In genomic region chr11:60753309-60753708, GRCh38 we compare ENCODE assay signal across 22 cellular contexts. TPM values are rescaled to one million over a fixed set of nuclear protein-coding genes. Genes with fewer than 3 reads are reported as not detected.
DNase-seq lines count a peak whose midpoint lies in the region; ATAC-seq and TF ChIP-seq lines count a peak whose summit lies in the region.
"Had no signal": no experiment of that assay in that cellular context is flagged by ENCODE, and none has a peak within 500 bp of the region (broad histone marks: within the 10 kb centered on the region; RNA-seq: fewer than 3 reads in every experiment).

No MANE protein-coding gene starts in this region.

- H3K4me3 ChIP-seq in HEK293 (ENCODE audit: low read depth, low read length) = no peak overlapping the region
- no peak overlapping the region for H3K4me3 ChIP-seq in endodermal cell (ENCODE audit: low read length)
- no peak overlapping the region for H3K4me3 ChIP-seq in tibial artery
- H3K4me3 ChIP-seq in right cardiac atrium (ENCODE audit: low read length) = no peak overlapping the region
- no peak overlapping the region for H3K4me3 ChIP-seq in sigmoid colon
- H3K4me3 ChIP-seq: GM23338, MG63, SJCRH30 had no signal

- H3K4me1 ChIP-seq in HEK293 (ENCODE audit: control insufficient read depth, insufficient read depth, low read length) = no peaks in the 10 kb centered on the region
- H3K4me1 ChIP-seq in endodermal cell (ENCODE audit: control insufficient read depth, insufficient read depth, low read length) = no peaks in the 10 kb centered on the region
- no peaks in the 10 kb centered on the region for H3K4me1 ChIP-seq in tibial artery
- no peaks in the 10 kb centered on the region for H3K4me1 ChIP-seq in right cardiac atrium (ENCODE audit: control insufficient read depth, insufficient read depth, low read length)
- no peaks in the 10 kb centered on the region for H3K4me1 ChIP-seq in sigmoid colon
- H3K4me1 ChIP-seq: SJCRH30 had no signal

- H3K4me1 Mint-ChIP-seq in endodermal cell = peaks cover 3% of the 10 kb centered on the region
- H3K4me1 Mint-ChIP-seq: CD4-positive, CD25-positive, alpha-beta regulatory T cell; GM23338 had no signal

- no peak for ATAC-seq in right cardiac atrium
- ATAC-seq: GM23338 had no signal

- peaks cover 3% of the 10 kb centered on the region for H3K9me3 Mint-ChIP-seq in endodermal cell
- H3K9me3 Mint-ChIP-seq: CD4-positive, CD25-positive, alpha-beta regulatory T cell; T-helper 1 cell treated with Interleukin-12 subunit alpha and Interleukin-12 subunit beta and Interleukin-4 antibody, amounts not matched to agents 30 μg/mL and 1 μg/mL, for 36 hours had no signal

- 80 to 82% methylated on average over 4 of the region's 4 CpGs for WGBS in endodermal cell (ENCODE audit: insufficient coverage in 1 of 2, insufficient read length in 1 of 2), 2 experiments
- WGBS in right cardiac atrium = 46% methylated on average over 4 of the region's 4 CpGs
- 47 to 67% methylated on average over 4 of the region's 4 CpGs for WGBS in sigmoid colon, 2 donors

- intact Hi-C loops in tibial artery (cut with DNase I; ENCODE audit: low total_unique reads) = no loop called here
- intact Hi-C loops in right cardiac atrium (cut with DNase I) = no loop called here
- intact Hi-C loops in sigmoid colon (cut with DNase I) = no loop called here

- peaks cover 3% of the 10 kb centered on the region for H3K27me3 Mint-ChIP-seq in endodermal cell (ENCODE audit: insufficient read depth)

- no peak for TF ChIP-seq POLR2A in sigmoid colon (IDR thresholded peaks at IDR 0.05)

- H3K36me3 ChIP-seq in HEK293 (ENCODE audit: control insufficient read depth in 2 of 2, insufficient read depth in 1 of 2, low read length in 2 of 2) (no peaks in the 10 kb centered on the region), endodermal cell (ENCODE audit: control insufficient read depth, insufficient read depth, low read length) (no peaks in the 10 kb centered on the region), tibial artery (no peaks in the 10 kb centered on the region), sigmoid colon (no peaks in the 10 kb centered on the region)
- H3K36me3 ChIP-seq: MG63, SJCRH30 had no signal

- CTCF ChIA-PET in HEK293 (lab: Yijun Ruan, JAX) = interaction anchor here (0.7 kb wide), 1 partner anchor 8 kb away, joined by 3 read pairs; no protein-coding TSS in a partner anchor

- H3K27ac ChIP-seq in HEK293 (ENCODE audit: extremely low read depth, low read depth, low read length) = no peak overlapping the region
- H3K27ac ChIP-seq in endodermal cell (ENCODE audit: low read depth, low read length) = no peak overlapping the region
- H3K27ac ChIP-seq in tibial artery = no peak overlapping the region
- H3K27ac ChIP-seq in right cardiac atrium (ENCODE audit: low read length) = no peak overlapping the region
- H3K27ac ChIP-seq in sigmoid colon = no peak overlapping the region
- H3K27ac ChIP-seq: SJCRH30 had no signal

- H3K27ac Mint-ChIP-seq in endodermal cell = peak overlapping the region; percentile 27
- H3K27ac Mint-ChIP-seq: CD4-positive, CD25-positive, alpha-beta regulatory T cell; GM23338; T-helper 1 cell treated with Interleukin-12 subunit alpha and Interleukin-12 subunit beta and Interleukin-4 antibody, amounts not matched to agents 30 μg/mL and 1 μg/mL, for 36 hours had no signal

- no peak for TF ChIP-seq EP300 in sigmoid colon (IDR thresholded peaks at IDR 0.05)

- POLR2A ChIA-PET in HEK293 (lab: Yijun Ruan, JAX) = interaction anchor here (0.5 kb wide), 1 partner anchor 508 kb away, joined by 5 read pairs; no protein-coding TSS in a partner anchor

- TF ChIP-seq CTCF in HEK293 (tag by site-specific recombination; IDR thresholded peaks at IDR 0.05) = no peak
- TF ChIP-seq CTCF in endodermal cell (conservative IDR thresholded peaks at IDR 0.05) = no peak
- TF ChIP-seq CTCF in tibial artery (IDR thresholded peaks at IDR 0.05) = no peak
- no peak for TF ChIP-seq CTCF in sigmoid colon (IDR thresholded peaks at IDR 0.05)

- peak; percentile 11 for DNase-seq in NCI-H2171 (lab: John Stamatoyannopoulos, UW)
- DNase-seq in endodermal cell = no peak
- DNase-seq in tibial artery = peak; percentile 5 to 8
- DNase-seq in NCI-H526 treated with DMSO at 0.1 percent for 48 hours (lab: John Stamatoyannopoulos, UW) = no peak
- no peak for DNase-seq in right cardiac atrium
- no peak for DNase-seq in sigmoid colon
- DNase-seq: CD4-positive, CD25-positive, alpha-beta regulatory T cell; EL; GF-D8; HCEC 1CT; MG63; NCI-H1417; NCI-H187 treated with DMSO at 0.1 percent for 48 hours; NCI-H226; NCI-H510A treated with DMSO at 0.1 percent for 48 hours; NCI-H82; SJCRH30 had no signal

- H3K9ac ChIP-seq in endodermal cell (ENCODE audit: extremely low read depth, low read length, poor library complexity, severe bottlenecking) = no peak overlapping the region

- no peaks in the 10 kb centered on the region for H3K36me3 Mint-ChIP-seq in endodermal cell (ENCODE audit: low read depth)
- H3K36me3 Mint-ChIP-seq: CD4-positive, CD25-positive, alpha-beta regulatory T cell had no signal

- H3K27me3 ChIP-seq in endodermal cell (ENCODE audit: control insufficient read depth, insufficient read depth, low read length, poor library complexity, severe bottlenecking) = no peaks in the 10 kb centered on the region
- H3K27me3 ChIP-seq in tibial artery = peaks cover 0 to 13% of the 10 kb centered on the region in 2 donors
- H3K27me3 ChIP-seq in right cardiac atrium (ENCODE audit: control insufficient read depth, insufficient read depth) = peaks cover 4% of the 10 kb centered on the region
- peaks cover 0 to 15% (median 4%) of the 10 kb centered on the region in 3 donors for H3K27me3 ChIP-seq in sigmoid colon
- H3K27me3 ChIP-seq: SJCRH30 had no signal

- H3K9me3 ChIP-seq in HEK293 (ENCODE audit: control insufficient read depth, insufficient read depth, low read depth, low read length) (no peaks in the 10 kb centered on the region), endodermal cell (ENCODE audit: control insufficient read depth, low read length) (no peaks in the 10 kb centered on the region), tibial artery (peaks cover 0 to 4% (median 0%) of the 10 kb centered on the region in 3 donors), right cardiac atrium (ENCODE audit: control insufficient read depth, low read length) (no peaks in the 10 kb centered on the region), sigmoid colon (no peaks in the 10 kb centered on the region)
- H3K9me3 ChIP-seq: MG63, SJCRH30 had no signal

- H3K4me3 Mint-ChIP-seq in endodermal cell = no peak overlapping the region
- H3K4me3 Mint-ChIP-seq: CD4-positive, CD25-positive, alpha-beta regulatory T cell; GM23338; T-helper 1 cell treated with Interleukin-12 subunit alpha and Interleukin-12 subunit beta and Interleukin-4 antibody, amounts not matched to agents 30 μg/mL and 1 μg/mL, for 36 hours had no signal

TF ChIP-seq in HEK293, 187 proteins besides CTCF, POLR2A, EP300 and RAD21:
- no peak for TF ChIP-seq ZBTB7A (tag by site-specific recombination; IDR thresholded peaks at IDR 0.05; ENCODE audit: low read depth)
- 0 out of 2 replicates have a peak, but pooled peaks have one; percentile 19 for TF ChIP-seq ZSCAN16 (tag by site-specific recombination; IDR thresholded peaks at IDR 0.05)
- TF ChIP-seq ZNF221 (tag by site-specific recombination; IDR thresholded peaks at IDR 0.05; ENCODE audit: borderline replicate concordance) = no peak

RNA-seq across cellular contexts. Expression of gene MS4A15, which starts 3.4 kb away (rescaled TPM):
- total RNA-seq in endodermal cell (not detected), right cardiac atrium (not detected), sigmoid colon (not detected)
- not detected for polyA plus RNA-seq in endodermal cell (2013, experiment 1 of 2)
- not detected for polyA plus RNA-seq in endodermal cell (2013, experiment 2 of 2)
- polyA plus RNA-seq in right cardiac atrium (not detected), sigmoid colon (under 1 TPM in 1 of 3 donors, not detected in 2; 0.04 TPM)
- total RNA-seq: CD4-positive, CD25-positive, alpha-beta regulatory T cell; GM23338; LHCN-M2; SJCRH30 had no signal
- polyA plus RNA-seq: BJ; CD4-positive, CD25-positive, alpha-beta regulatory T cell had no signal

RNA-seq across cellular contexts. Expression of gene MS4A18, which starts 28.8 kb away (rescaled TPM):
- total RNA-seq in endodermal cell (not detected), right cardiac atrium (not detected), sigmoid colon (not detected)
- polyA plus RNA-seq in endodermal cell (2013, experiment 1 of 2) = not detected
- not detected for polyA plus RNA-seq in endodermal cell (2013, experiment 2 of 2)
- polyA plus RNA-seq in right cardiac atrium (not detected), sigmoid colon (under 1 TPM in 1 of 3 donors, not detected in 2; 0.10 TPM)
- total RNA-seq: CD4-positive, CD25-positive, alpha-beta regulatory T cell; GM23338; LHCN-M2; SJCRH30 had no signal
- polyA plus RNA-seq: BJ; CD4-positive, CD25-positive, alpha-beta regulatory T cell; GM23338 had no signal

RNA-seq across cellular contexts. Expression of gene MS4A10, which starts 31.8 kb away (rescaled TPM):
- total RNA-seq in endodermal cell = not detected
- not detected for polyA plus RNA-seq in endodermal cell (2013, experiment 1 of 2)
- not detected for polyA plus RNA-seq in endodermal cell (2013, experiment 2 of 2)
- not detected for total RNA-seq in right cardiac atrium
- polyA plus RNA-seq in right cardiac atrium = not detected
- not detected for total RNA-seq in sigmoid colon
- not detected for polyA plus RNA-seq in sigmoid colon
- total RNA-seq: CD4-positive, CD25-positive, alpha-beta regulatory T cell; GM23338; LHCN-M2; SJCRH30 had no signal
- polyA plus RNA-seq: BJ; CD4-positive, CD25-positive, alpha-beta regulatory T cell; GM23338 had no signal

RNA-seq across cellular contexts. Expression of gene MS4A8, which starts 53.9 kb away (rescaled TPM):
- total RNA-seq in endodermal cell = not detected
- polyA plus RNA-seq in endodermal cell (2013, experiment 1 of 2) = 0.32 TPM
- 0.33 TPM for polyA plus RNA-seq in endodermal cell (2013, experiment 2 of 2)
- not detected for total RNA-seq in right cardiac atrium
- polyA plus RNA-seq in right cardiac atrium = 0.16 TPM
- not detected for total RNA-seq in sigmoid colon
- 1 to 10 TPM; 3.6 to 9.6 (median 4.4) TPM for polyA plus RNA-seq in sigmoid colon
- total RNA-seq: CD4-positive, CD25-positive, alpha-beta regulatory T cell; GM23338; LHCN-M2; SJCRH30 had no signal
- polyA plus RNA-seq: BJ; CD4-positive, CD25-positive, alpha-beta regulatory T cell; GM23338 had no signal

Comparison
In these comparisons a context has a peak if more than half of its experiments do, and no peak if none do; other contexts are left out.
1. DNase-seq: peak in NCI-H2171 (single experiment) and tibial artery (2 of 2); none in endodermal cell (single experiment), NCI-H526 treated with DMSO at 0.1 percent for 48 hours (single experiment), right cardiac atrium (0 of 3) and sigmoid colon (single experiment).